Comparison of ENCODE assay signal across 11 cellular contexts in genomic region chr14:69039287-69039628, GRCh38.
DNase-seq lines count a peak whose midpoint lies in the region; ATAC-seq, FAIRE-seq and TF ChIP-seq lines count a peak whose summit lies in the region.
"Had no signal": no experiment of that assay in that cellular context is flagged by ENCODE, and none has a peak within 500 bp of the region (broad histone marks: within the 10 kb centered on the region; RNA-seq: fewer than 3 reads in every experiment).

No MANE protein-coding gene starts in this region.

- TF ChIP-seq EP300 in K562 (IDR thresholded peaks at IDR 0.05; ENCODE audit: low read length): no peak

- DNase-seq in left ventricle myocardium inferior: no peak
- no peak for DNase-seq in heart left ventricle
- DNase-seq in K562 (ENCODE audit: extremely low read depth in 1 of 4, low spot score in 3 of 4): no peak
- DNase-seq in keratinocyte (ENCODE audit: low read depth, low spot score): peak; percentile 21
- DNase-seq in aorta: no peak
- DNase-seq in activated CD4-positive, alpha-beta T cell treated with anti-CD3 and anti-CD28 coated beads for 1 hour: no peak
- DNase-seq in NCI-H510A (lab: John Stamatoyannopoulos, UW): no peak
- DNase-seq: H9, NCI-H1092 treated with DMSO at 0.1 percent for 48 hours, nephron progenitor cell had no signal

- in situ Hi-C loops in K562 (cut with MboI): no loop called here

- TF ChIP-seq CTCF in left ventricle myocardium inferior (IDR thresholded peaks at IDR 0.05; ENCODE audit: borderline replicate concordance) (no peak), heart left ventricle (IDR thresholded peaks at IDR 0.05) (no peak), K562 (IDR thresholded peaks at IDR 0.05 in 2 of 3, conservative IDR thresholded peaks at IDR 0.05 in 1 of 3; ENCODE audit: insufficient read depth in 2 of 3, low read depth in 1 of 3, low read length in 3 of 3) (no peak), keratinocyte (optimal IDR thresholded peaks at IDR 0.05 in 1 of 3, IDR thresholded peaks at IDR 0.05 in 1 of 3, conservative IDR thresholded peaks at IDR 0.05 in 1 of 3; ENCODE audit: extremely low read depth in 1 of 3, insufficient read depth in 2 of 3, low read length in 3 of 3) (no peak)

- dilution Hi-C loops in keratinocyte (cut with MboI; ENCODE audit: extremely low pct_ligation_motif_present, low sequenced_read_pairs): no loop called here

- BruUV-seq in K562 (replicated peaks; lab: Mats Ljungman, UMichigan): no TSS peak

- H3K9me1 ChIP-seq in K562 (ENCODE audit: control insufficient read depth, insufficient read depth, low read length) (no peaks in the 10 kb centered on the region), keratinocyte (ENCODE audit: control insufficient read depth, extremely low read depth, insufficient read depth, low read length) (no peaks in the 10 kb centered on the region)

- H3K36me3 ChIP-seq in left ventricle myocardium inferior (no peaks in the 10 kb centered on the region), heart left ventricle (no peaks in the 10 kb centered on the region), K562 (ENCODE audit: control insufficient read depth, insufficient read depth, low read length) (no peaks in the 10 kb centered on the region), keratinocyte (ENCODE audit: control insufficient read depth in 2 of 2, extremely low read depth in 1 of 2, insufficient read depth in 2 of 2, low read length in 2 of 2) (no peaks in the 10 kb centered on the region), aorta (ENCODE audit: control insufficient read depth in 1 of 2, insufficient read depth in 2 of 2, low read length in 1 of 2) (no peaks in the 10 kb centered on the region)

- intact Hi-C loops in left ventricle myocardium inferior (cut with micrococcal nuclease) (no loop called here), heart left ventricle (cut with DNase I) (loop anchor here in 1 of 10 donors (10.0 kb wide), 1 partner anchor 54 kb away; no protein-coding TSS in a partner anchor), K562 (cut with micrococcal nuclease) (no loop called here), aorta (cut with DNase I) (no loop called here)

- H3K27ac ChIP-seq in left ventricle myocardium inferior (replicated peaks) (peak overlapping the region; percentile 36), heart left ventricle (peak overlapping the region in 4 of 12 donors; percentile 32 to 64 (median 50)), K562 (ENCODE audit: extremely low read depth, low read depth, low read length) (no peak overlapping the region), keratinocyte (ENCODE audit: control insufficient read depth, insufficient read depth, low read length) (no peak overlapping the region), aorta (ENCODE audit: low read depth in 1 of 2, low read length in 2 of 2) (peak overlapping the region; percentile 81 to 96)

- TF ChIP-seq POLR2A in heart left ventricle (IDR thresholded peaks at IDR 0.05) (no peak), K562 (conservative IDR thresholded peaks at IDR 0.05) (no peak)

- CTCF ChIA-PET in K562 (lab: Yijun Ruan, JAX; ENCODE audit: low intra/inter-chr PET ratio): no interaction called here

- FAIRE-seq in K562 (lab: Jason Lieb, UNC) (no peak), keratinocyte (lab: Jason Lieb, UNC) (peak; percentile 41)

- H3K9me3 ChIP-seq in left ventricle myocardium inferior (replicated peaks): no peaks in the 10 kb centered on the region
- no peaks in the 10 kb centered on the region for H3K9me3 ChIP-seq in heart left ventricle
- no peaks in the 10 kb centered on the region for H3K9me3 ChIP-seq in K562 (replicated peaks; ENCODE audit: control insufficient read depth, insufficient read depth, low read depth, low read length)
- H3K9me3 ChIP-seq in keratinocyte (ENCODE audit: control insufficient read depth, low read depth, low read length): no peaks in the 10 kb centered on the region
- no peaks in the 10 kb centered on the region for H3K9me3 ChIP-seq in aorta (ENCODE audit: control insufficient read depth, low read length)

- H3K79me2 ChIP-seq in K562 (ENCODE audit: control insufficient read depth, insufficient read depth, low read length) (no peaks in the 10 kb centered on the region), keratinocyte (ENCODE audit: control insufficient read depth, insufficient read depth, low read length) (no peaks in the 10 kb centered on the region)

- H3K9ac ChIP-seq in K562 (ENCODE audit: insufficient read depth in 1 of 2, low read depth in 2 of 2, low read length in 2 of 2) (no peak overlapping the region), keratinocyte (ENCODE audit: control insufficient read depth, extremely low read depth, insufficient read depth, low read length) (no peak overlapping the region)

- ATAC-seq in heart left ventricle: no peak
- ATAC-seq in K562: no peak
- ATAC-seq in aorta (ENCODE audit: low FRiP score): no peak
- ATAC-seq in GM18517 (IDR thresholded peaks at IDR 0.05; ENCODE audit: unreplicated experiment): no peak

- H3K4me2 ChIP-seq in K562 (ENCODE audit: insufficient read depth, low read length) (no peak overlapping the region), keratinocyte (ENCODE audit: control insufficient read depth, extremely low read depth, insufficient read depth, low read depth, low read length) (peak overlapping the region; percentile 23)

- POLR2A ChIA-PET in K562 (lab: Yijun Ruan, JAX): interaction anchor here (0.7 kb wide), 1 partner anchor 358 kb away, joined by 3 read pairs; no protein-coding TSS in a partner anchor

- no peak for TF ChIP-seq RAD21 in K562 (CRISPR knock-in tag; conservative IDR thresholded peaks at IDR 0.05 in 1 of 2, IDR thresholded peaks at IDR 0.05 in 1 of 2)

- H3K4me3 ChIP-seq in left ventricle myocardium inferior (no peak overlapping the region), heart left ventricle (no peak overlapping the region), K562 (no peak overlapping the region), keratinocyte (ENCODE audit: control insufficient read depth in 2 of 3, extremely low read depth in 1 of 3, insufficient read depth in 2 of 3, low read depth in 1 of 3, low read length in 3 of 3) (no peak overlapping the region), aorta (ENCODE audit: low read length in 2 of 2) (no peak overlapping the region)

- H3K4me1 ChIP-seq in left ventricle myocardium inferior: peaks cover 60% of the 10 kb centered on the region
- peaks cover 0 to 67% (median 37%) of the 10 kb centered on the region in 12 donors for H3K4me1 ChIP-seq in heart left ventricle
- peaks cover 4 to 16% of the 10 kb centered on the region in 2 experiments; a peak in 3 of 5 replicates for H3K4me1 ChIP-seq in K562 (replicated peaks in 1 of 2; ENCODE audit: control insufficient read depth in 2 of 2, insufficient read depth in 2 of 2, low read length in 2 of 2)
- H3K4me1 ChIP-seq in keratinocyte (ENCODE audit: control insufficient read depth, extremely low read depth, insufficient read depth, low read length): peaks cover 23% of the 10 kb centered on the region
- peaks cover 4 to 11% of the 10 kb centered on the region in 2 donors for H3K4me1 ChIP-seq in aorta (ENCODE audit: control insufficient read depth in 1 of 2, insufficient read depth in 2 of 2, low read length in 2 of 2)

- H3K27me3 ChIP-seq in left ventricle myocardium inferior (ENCODE audit: low read depth): no peaks in the 10 kb centered on the region
- no peaks in the 10 kb centered on the region for H3K27me3 ChIP-seq in heart left ventricle
- H3K27me3 ChIP-seq in K562 (ENCODE audit: control insufficient read depth in 2 of 2, insufficient read depth in 2 of 2, low read length in 2 of 2): peaks cover 16 to 21% of the 10 kb centered on the region in 2 experiments
- peaks cover 5% of the 10 kb centered on the region for H3K27me3 ChIP-seq in keratinocyte (ENCODE audit: control insufficient read depth, extremely low read depth, insufficient read depth, low read length)
- H3K27me3 ChIP-seq in aorta (ENCODE audit: control insufficient read depth in 1 of 2, insufficient read depth in 2 of 2, low read length in 1 of 2): no peaks in the 10 kb centered on the region

- H2AFZ ChIP-seq in K562 (ENCODE audit: low read depth, low read length) (no peak overlapping the region), keratinocyte (ENCODE audit: control insufficient read depth, low read length) (no peak overlapping the region)

- no peaks in the 10 kb centered on the region for H4K20me1 ChIP-seq in K562 (replicated peaks; ENCODE audit: control insufficient read depth, insufficient read depth, low read length)
- H4K20me1 ChIP-seq in keratinocyte (ENCODE audit: control insufficient read depth, extremely low read depth, insufficient read depth, low read length): no peaks in the 10 kb centered on the region

TF ChIP-seq in K562, 482 proteins besides CTCF, POLR2A, EP300 and RAD21 (continues in another document):
- TF ChIP-seq HNRNPK (IDR thresholded peaks at IDR 0.05; ENCODE audit: low read depth, low read length, poor library complexity, severe bottlenecking): no peak
- TF ChIP-seq PRDM10 (IDR thresholded peaks at IDR 0.05; ENCODE audit: partially characterized antibody): peak; percentile 64
- no peak for TF ChIP-seq U2AF2 (optimal IDR thresholded peaks at IDR 0.05; ENCODE audit: low read depth, low read length)
- TF ChIP-seq CREB1 (IDR thresholded peaks at IDR 0.05): no peak
- TF ChIP-seq CREB1 (CRISPR knock-in tag; IDR thresholded peaks at IDR 0.05): no peak
- TF ChIP-seq MAFG (tag; conservative IDR thresholded peaks at IDR 0.05): no peak

Comparison
In these comparisons a context has a peak if more than half of its experiments do, and no peak if none do; other contexts are left out.
1. H3K27ac ChIP-seq: peak in left ventricle myocardium inferior (single experiment) and aorta (2 of 2); none in K562 (single experiment) and keratinocyte (single experiment).